In the genomic region with DNA sequence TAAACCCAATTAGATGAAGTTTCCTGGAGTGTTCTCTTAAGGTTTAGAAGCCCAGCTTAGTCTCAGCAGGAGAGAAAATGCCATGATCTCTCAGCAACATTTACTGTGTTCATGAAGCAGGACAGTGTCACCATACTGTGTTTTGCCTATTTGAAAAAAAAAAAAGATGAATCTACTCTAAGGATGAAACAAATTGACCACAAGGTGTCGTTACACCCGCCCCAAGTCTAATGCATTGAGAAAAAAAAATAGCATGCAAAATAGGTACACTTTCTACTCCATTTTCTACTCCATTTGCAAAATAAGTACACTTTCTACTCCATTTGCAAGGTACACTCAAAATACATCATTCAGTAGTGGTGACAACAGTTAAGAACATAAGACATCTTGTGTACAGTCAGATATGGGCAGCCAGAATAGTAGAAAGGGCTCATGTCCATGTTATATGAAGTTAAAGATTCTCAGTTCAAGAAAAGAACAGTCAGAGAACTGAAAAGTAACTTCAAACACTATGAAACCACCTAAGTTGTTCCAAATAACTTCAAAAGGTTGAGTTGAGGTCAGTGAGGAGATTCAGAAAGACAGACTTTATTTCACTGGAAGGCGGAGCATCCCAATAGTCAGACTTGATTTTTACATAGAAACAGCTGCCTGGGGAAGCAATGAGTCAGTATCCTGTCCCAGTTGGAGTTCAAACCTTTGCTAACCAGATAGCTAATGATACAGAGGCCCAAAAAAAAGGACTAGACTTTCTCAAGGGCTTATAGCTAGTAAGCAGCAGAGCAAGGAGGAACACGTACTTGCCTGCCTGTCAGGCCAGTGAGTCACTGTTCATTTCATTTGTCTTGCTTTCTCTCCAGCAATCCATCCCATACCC, we compare ENCODE assay signal across 10 cellular contexts. TPM values are rescaled to one million over a fixed set of nuclear protein-coding genes. Genes with fewer than 3 reads are reported as not detected.
DNase-seq lines count a peak whose midpoint lies in the region; ATAC-seq, FAIRE-seq and TF ChIP-seq lines count a peak whose summit lies in the region.
"Had no signal": no experiment of that assay in that cellular context is flagged by ENCODE, and none has a peak within 500 bp of the region (broad histone marks: within the 10 kb centered on the region; RNA-seq: fewer than 3 reads in every experiment).

No MANE protein-coding gene starts in this region.

- CTCF ChIA-PET in A673 (lab: Charles Lee), result interaction anchor here (0.7 kb wide), 1 partner anchor 714 kb away, joined by 4 read pairs; no protein-coding TSS in a partner anchor

- DNase-seq in A673 (ENCODE audit: low spot score) (peak; percentile 67), GM12891 (ENCODE audit: insufficient read length, low spot score) (no peak), myocyte (ENCODE audit: low read depth) (peak; percentile 53), DMS153 (lab: John Stamatoyannopoulos, UW) (no peak), tibial nerve (ENCODE audit: low spot score in 2 of 2) (no peak), hepatic stellate cell (ENCODE audit: low spot score) (no peak)
- no peak for DNase-seq in activated T-cell treated with anti-CD3 and anti-CD28 coated beads, Interleukin-2, amount 50 U/mL, for 4 hours
- DNase-seq: heart left ventricle had no signal

- no peak overlapping the region for H3K4me3 Mint-ChIP-seq in activated T-cell treated with anti-CD3 and anti-CD28 coated beads, Interleukin-2, amount 50 U/mL, for 4 hours

- TF ChIP-seq CTCF in A673 (conservative IDR thresholded peaks at IDR 0.05; ENCODE audit: low read depth, low read length) (peak; percentile 67), tibial nerve (IDR thresholded peaks at IDR 0.05) (no peak)

- no peaks in the 10 kb centered on the region for H3K36me3 Mint-ChIP-seq in activated T-cell treated with anti-CD3 and anti-CD28 coated beads, Interleukin-2, amount 50 U/mL, for 4 hours (ENCODE audit: insufficient read depth)

- no peak for TF ChIP-seq EP300 in tibial nerve (IDR thresholded peaks at IDR 0.05)

- H3K27ac ChIP-seq in A673 (ENCODE audit: low read depth, low read length, poor library complexity, severe bottlenecking), result no peak overlapping the region
- H3K27ac ChIP-seq in tibial nerve, result no peak overlapping the region
- H3K27ac ChIP-seq: heart left ventricle had no signal

- H3K36me3 ChIP-seq in A673 (ENCODE audit: insufficient read depth, low read length, poor library complexity, severe bottlenecking) (no peaks in the 10 kb centered on the region), tibial nerve (no peaks in the 10 kb centered on the region)
- H3K36me3 ChIP-seq: heart left ventricle had no signal

- no peaks in the 10 kb centered on the region for H3K9me3 Mint-ChIP-seq in activated T-cell treated with anti-CD3 and anti-CD28 coated beads, Interleukin-2, amount 50 U/mL, for 4 hours

- H3K9me3 ChIP-seq in A673 (ENCODE audit: low read depth, low read length, poor library complexity, severe bottlenecking) (no peaks in the 10 kb centered on the region), tibial nerve (no peaks in the 10 kb centered on the region)
- H3K9me3 ChIP-seq: heart left ventricle had no signal

- peak; percentile 65 for ATAC-seq in HG03439 (IDR thresholded peaks at IDR 0.05; ENCODE audit: unreplicated experiment)
- ATAC-seq in activated T-cell treated with anti-CD3 and anti-CD28 coated beads, Interleukin-2, amount 50 U/mL, for 4 hours, result peak; percentile 74 to 85

- BruUV-seq in A673 (replicated peaks; lab: Mats Ljungman, UMichigan), result no TSS peak

- POLR2A ChIA-PET in A673 (lab: Charles Lee; ENCODE audit: low non-redundant PET), result no interaction called here

- no peaks in the 10 kb centered on the region for H3K27me3 ChIP-seq in A673 (replicated peaks; ENCODE audit: insufficient read depth, low read depth, low read length, poor library complexity)
- no peaks in the 10 kb centered on the region for H3K27me3 ChIP-seq in tibial nerve
- H3K27me3 ChIP-seq: heart left ventricle had no signal

- no peaks in the 10 kb centered on the region for H3K27me3 Mint-ChIP-seq in activated T-cell treated with anti-CD3 and anti-CD28 coated beads, Interleukin-2, amount 50 U/mL, for 4 hours (ENCODE audit: low read depth)

- peaks cover 6% of the 10 kb centered on the region for H3K4me1 Mint-ChIP-seq in activated T-cell treated with anti-CD3 and anti-CD28 coated beads, Interleukin-2, amount 50 U/mL, for 4 hours (ENCODE audit: low read depth)

- 72 to 85% methylated on average over 4 of the region's 4 CpGs for WGBS in tibial nerve, 2 donors

- peak; percentile 40 for FAIRE-seq in GM12891 (lab: Jason Lieb, UNC)

- TF ChIP-seq POLR2A in GM12891 (IDR thresholded peaks at IDR 0.05; ENCODE audit: low read depth, low read length) (no peak), tibial nerve (IDR thresholded peaks at IDR 0.05) (no peak)

- H3K4me3 ChIP-seq in A673 (ENCODE audit: low read depth, low read length, poor library complexity, severe bottlenecking) (no peak overlapping the region), tibial nerve (no peak overlapping the region)
- H3K4me3 ChIP-seq: heart left ventricle had no signal

- no peaks in the 10 kb centered on the region for H3K4me1 ChIP-seq in A673 (ENCODE audit: insufficient read depth, low read length, poor library complexity, severe bottlenecking)
- no peaks in the 10 kb centered on the region for H3K4me1 ChIP-seq in tibial nerve
- H3K4me1 ChIP-seq: heart left ventricle had no signal

- intact Hi-C loops in A673 (cut with micrococcal nuclease; ENCODE audit: unreplicated experiment), result loop anchor here (10.0 kb wide), 2 partner anchors 713 to 743 kb away; no protein-coding TSS in a partner anchor

TF ChIP-seq in GM12891, 5 proteins besides CTCF, POLR2A, EP300 and RAD21:
- no peak for TF ChIP-seq SPI1 (IDR thresholded peaks at IDR 0.05; ENCODE audit: low read depth, low read length)
- no peak for TF ChIP-seq TAF1 (IDR thresholded peaks at IDR 0.05; ENCODE audit: low read depth, low read length)
- no peak for TF ChIP-seq PAX5 (IDR thresholded peaks at IDR 0.05; ENCODE audit: insufficient read depth, low read length, severe bottlenecking)
- TF ChIP-seq POU2F2 (IDR thresholded peaks at IDR 0.05; ENCODE audit: low read depth, low read length), result no peak
- TF ChIP-seq POLR2AphosphoS5 (IDR thresholded peaks at IDR 0.05; ENCODE audit: low read depth, low read length), result no peak
TF ChIP-seq in GM12891: peak in this region for 0.

RNA-seq across cellular contexts. Expression of a gene that starts 13.3 kb away (rescaled TPM):
- total RNA-seq in A673 (2021) (not detected in 2 replicates), myocyte (0.10 TPM in 1 of 2 replicates, not detected in the other), tibial nerve (under 1 TPM in 1 of 4 donors, not detected in 3; 0.20 TPM)
- polyA plus RNA-seq in GM12891 (2012; ENCODE audit: low read depth, missing spikeins), result not detected
- total RNA-seq in activated T-cell treated with anti-CD3 and anti-CD28 coated beads, Interleukin-2, amount 50 U/mL, for 4 hours, result not detected
- polyA plus RNA-seq in myocyte (2012), result not detected
- total RNA-seq: heart left ventricle, subcutaneous adipose tissue had no signal
- polyA plus RNA-seq: heart left ventricle had no signal

Comparison
In these comparisons a context has a peak if more than half of its experiments do, and no peak if none do; other contexts are left out.
1. DNase-seq: peak in A673 (single experiment) and myocyte (single experiment); none in GM12891 (single experiment), activated T-cell treated with anti-CD3 and anti-CD28 coated beads, Interleukin-2, amount 50 U/mL, for 4 hours (single experiment), DMS153 (single experiment), tibial nerve (0 of 2) and hepatic stellate cell (single experiment).